8 cellular contexts compared by ENCODE assay signal in the genomic region with DNA sequence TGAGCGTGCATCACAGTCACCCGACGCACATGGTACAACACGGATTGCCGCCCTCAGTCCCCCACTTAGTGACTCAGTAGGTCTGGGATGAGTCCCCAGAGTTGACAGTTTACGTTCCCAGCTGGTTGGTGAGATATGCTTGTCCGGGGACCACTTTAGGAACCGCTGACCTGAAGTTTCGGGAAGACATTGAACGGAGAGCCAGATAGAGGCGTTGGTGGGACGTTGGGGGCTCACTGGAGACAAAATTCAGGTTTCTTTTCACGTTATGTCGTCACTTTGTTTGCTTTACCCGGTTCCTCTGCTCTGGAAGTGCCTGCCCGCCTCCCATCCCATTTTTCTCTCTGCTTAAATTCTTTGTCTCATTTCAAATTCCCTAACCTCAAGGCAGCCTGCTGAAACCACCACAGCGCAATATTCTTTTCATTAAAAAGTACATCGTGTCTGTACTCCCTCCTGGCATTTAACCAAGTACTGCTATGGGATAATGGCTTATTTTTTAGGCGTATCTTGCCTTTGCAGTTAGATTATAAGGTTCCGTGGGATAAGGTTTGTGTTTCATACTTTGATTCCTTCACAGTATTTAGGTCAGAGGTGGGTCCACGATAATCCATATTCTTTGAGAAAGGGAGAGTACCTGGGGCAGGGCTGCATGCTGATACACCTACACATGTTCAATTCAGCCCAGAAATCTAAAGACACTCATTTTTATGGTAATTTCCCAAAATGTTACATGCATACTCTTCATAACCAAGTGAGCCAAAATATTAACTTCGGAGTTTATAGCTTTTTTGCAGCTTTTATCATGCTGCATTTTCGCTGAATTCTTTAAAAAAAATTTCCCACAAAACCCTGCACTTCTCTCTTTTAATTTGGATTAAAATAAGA. TPM values are rescaled to one million over a fixed set of nuclear protein-coding genes. Genes with fewer than 3 reads are reported as not detected.
DNase-seq lines count a peak whose midpoint lies in the region; ATAC-seq and TF ChIP-seq lines count a peak whose summit lies in the region.

No MANE protein-coding gene starts in this region.

- peaks cover 0 to 22% (median 8%) of the 10 kb centered on the region in 9 donors for H3K36me3 ChIP-seq in heart right ventricle

- H3K27me3 ChIP-seq in heart right ventricle: no peaks in the 10 kb centered on the region
- H3K27me3 ChIP-seq in foreskin keratinocyte: no peaks in the 10 kb centered on the region

- no peaks in the 10 kb centered on the region for H3K9me3 ChIP-seq in heart right ventricle

- WGBS in heart right ventricle, 2 donors: 12% methylated on average over 23 of the region's 23 CpGs

- intact Hi-C loops in heart right ventricle (cut with DNase I): loop anchor here in 1 of 10 donors (1.0 kb wide), 1 partner anchor 10 kb away; no protein-coding TSS in a partner anchor

- ATAC-seq in heart right ventricle (no peak), foreskin keratinocyte (no peak)

- H3K4me1 ChIP-seq in heart right ventricle (peaks cover 0 to 57% (median 27%) of the 10 kb centered on the region in 9 donors), foreskin keratinocyte (no peaks in the 10 kb centered on the region)

- TF ChIP-seq CTCF in VCaP (conservative IDR thresholded peaks at IDR 0.05) (no peak), heart right ventricle (IDR thresholded peaks at IDR 0.05) (no peak), foreskin keratinocyte (conservative IDR thresholded peaks at IDR 0.05) (no peak)

- peak; percentile 23 to 27 for DNase-seq in activated CD4-positive, alpha-beta T cell treated with anti-CD3 and anti-CD28 coated beads for 24 hours (ENCODE audit: low read depth in 2 of 2)
- DNase-seq in activated CD4-positive, alpha-beta T cell treated with anti-CD3 and anti-CD28 coated beads, Interleukin-2, amount 50 U/mL, for 4 hours: no peak
- DNase-seq in heart right ventricle (peak in 1 of 2 donors; percentile 32), foreskin keratinocyte (no peak), CD1c-positive myeloid dendritic cell (ENCODE audit: extremely low spot score) (no peak), NCI-H2029 treated with DMSO at 0.1 percent for 48 hours (lab: John Stamatoyannopoulos, UW) (no peak)

- H3K4me3 ChIP-seq in heart right ventricle (peak overlapping the region; percentile 48 to 91 (median 80)), skin epidermis (peak overlapping the region; percentile 65 to 94 (median 77))

- H3K27ac ChIP-seq in VCaP: peak overlapping the region; percentile 62
- peak overlapping the region in 9 of 10 donors; percentile 61 to 90 (median 80) for H3K27ac ChIP-seq in heart right ventricle
- H3K27ac ChIP-seq in skin epidermis: peak overlapping the region; percentile 20 to 94 (median 79)
- no peak overlapping the region for H3K27ac ChIP-seq in foreskin keratinocyte

RNA-seq across cellular contexts. Expression of a gene that starts 0.9 kb away (rescaled TPM):
- total RNA-seq in heart right ventricle (10 to 100 TPM in 7 of 10 donors, 1 to 10 TPM in 3; 8.7 to 15.2 (median 11.0) TPM), foreskin keratinocyte (3.5 and 4.5 TPM in 2 replicates)
- polyA plus RNA-seq in heart right ventricle (1 to 10 TPM; 2.0 to 3.1 TPM), foreskin keratinocyte (0.75 and 0.93 TPM in 2 replicates)

RNA-seq across cellular contexts. Expression of a gene that starts 10.9 kb away (rescaled TPM):
- total RNA-seq in heart right ventricle: 100 to 1,000 TPM; 674 to 856 (median 795) TPM
- polyA plus RNA-seq in heart right ventricle: 1,000 to 10,000 TPM; 1,199 to 1,493 TPM
- 1,189 and 1,229 TPM in 2 replicates for total RNA-seq in foreskin keratinocyte
- 1,932 and 1,962 TPM in 2 replicates for polyA plus RNA-seq in foreskin keratinocyte

Comparison
In these comparisons a context has a peak if more than half of its experiments do, and no peak if none do; other contexts are left out.
1. DNase-seq: peak in activated CD4-positive, alpha-beta T cell treated with anti-CD3 and anti-CD28 coated beads for 24 hours (2 of 2); none in activated CD4-positive, alpha-beta T cell treated with anti-CD3 and anti-CD28 coated beads, Interleukin-2, amount 50 U/mL, for 4 hours (0 of 2), foreskin keratinocyte (0 of 2), CD1c-positive myeloid dendritic cell (single experiment) and NCI-H2029 treated with DMSO at 0.1 percent for 48 hours (single experiment).